In the genomic region with DNA sequence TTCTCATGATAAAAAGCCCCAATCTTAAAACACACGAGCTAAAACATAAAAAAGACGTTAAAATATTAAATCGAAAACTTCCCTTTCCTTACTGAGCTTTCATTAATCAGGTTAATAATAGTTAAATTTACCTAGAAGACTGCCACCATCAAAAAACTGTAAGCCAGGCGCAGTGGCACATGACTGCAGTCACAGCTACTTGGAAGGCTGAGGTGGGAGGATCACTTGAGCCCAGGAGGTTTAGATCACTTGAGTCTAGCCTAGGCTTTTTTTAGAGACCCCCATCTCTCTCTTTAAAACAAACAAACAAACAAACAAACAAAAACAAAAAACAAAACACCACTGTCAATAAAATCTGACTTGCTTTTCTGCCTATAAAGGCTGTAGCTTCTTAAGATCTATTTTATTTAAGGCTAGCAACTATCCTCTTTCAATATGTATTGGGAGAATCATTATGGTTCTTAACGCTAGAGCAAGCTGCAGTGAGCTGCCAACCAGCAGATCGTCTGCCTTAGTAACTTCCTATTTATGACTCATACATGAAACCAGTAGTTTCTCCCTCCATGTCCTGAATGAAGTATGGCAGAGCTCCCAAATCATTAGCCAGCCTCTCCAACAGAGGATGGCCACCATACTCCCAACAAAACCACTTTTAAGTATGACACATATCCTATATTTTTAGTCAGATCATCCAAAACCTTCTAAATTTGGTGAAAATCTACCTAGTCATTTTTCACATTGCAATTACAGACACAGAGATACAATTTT, we compare ENCODE assay signal across 8 cellular contexts.
A peak's percentile ranks its signal among the peaks of the same experiment; 100 is the strongest.
DNase-seq lines count a peak whose midpoint lies in the region; ATAC-seq and TF ChIP-seq lines count a peak whose summit lies in the region.

No MANE protein-coding gene starts in this region.

- H3K27me3 Mint-ChIP-seq in effector memory CD8-positive, alpha-beta T cell = no peaks in the 10 kb centered on the region

- H3K9me3 ChIP-seq in sigmoid colon (no peaks in the 10 kb centered on the region), tibial nerve (peaks cover 0 to 5% (median 0%) of the 10 kb centered on the region in 4 donors)

- no peak for TF ChIP-seq POLR2A in sigmoid colon (IDR thresholded peaks at IDR 0.05)
- TF ChIP-seq POLR2A in tibial nerve (IDR thresholded peaks at IDR 0.05) = no peak

- TF ChIP-seq CTCF in sigmoid colon (IDR thresholded peaks at IDR 0.05) (no peak), tibial nerve (IDR thresholded peaks at IDR 0.05) (no peak)

- WGBS in sigmoid colon, 2 donors = 69 to 77% methylated on average over 6 of the region's 6 CpGs
- WGBS in tibial nerve, 2 donors = 66 to 69% methylated on average over 6 of the region's 6 CpGs

- peak; percentile 97 for ATAC-seq in GM18499 (IDR thresholded peaks at IDR 0.05; ENCODE audit: insufficient read depth, unreplicated experiment)
- peak; percentile 79 for ATAC-seq in HG02885 (IDR thresholded peaks at IDR 0.05; ENCODE audit: poor library complexity, unreplicated experiment)
- peak; percentile 53 for ATAC-seq in effector memory CD8-positive, alpha-beta T cell (replicated peaks)
- ATAC-seq in sciatic nerve = peak; percentile 65

- H3K27me3 ChIP-seq in sigmoid colon (no peaks in the 10 kb centered on the region), tibial nerve (no peaks in the 10 kb centered on the region)

- peaks cover 22 to 40% of the 10 kb centered on the region in 2 donors for H3K4me1 Mint-ChIP-seq in effector memory CD8-positive, alpha-beta T cell (ENCODE audit: low read depth in 2 of 2)

- peak; percentile 78 for DNase-seq in AG08396 (ENCODE audit: low spot score)
- peak; percentile 64 for DNase-seq in NCI-H69 (lab: John Stamatoyannopoulos, UW)
- DNase-seq in effector memory CD8-positive, alpha-beta T cell = no peak
- no peak for DNase-seq in sciatic nerve (ENCODE audit: low spot score)
- no peak for DNase-seq in sigmoid colon
- no peak for DNase-seq in tibial nerve (ENCODE audit: low spot score in 2 of 2)

- TF ChIP-seq EP300 in sigmoid colon (IDR thresholded peaks at IDR 0.05) (no peak), tibial nerve (IDR thresholded peaks at IDR 0.05) (no peak)

- H3K4me1 ChIP-seq in sigmoid colon (peaks cover 0 to 34% (median 29%) of the 10 kb centered on the region in 4 donors), tibial nerve (peaks cover 0 to 30% (median 12%) of the 10 kb centered on the region in 4 donors)

- H3K27ac Mint-ChIP-seq in effector memory CD8-positive, alpha-beta T cell = peak overlapping the region; percentile 61 to 83

- H3K4me3 ChIP-seq in sigmoid colon (no peak overlapping the region), tibial nerve (no peak overlapping the region)

- H3K36me3 Mint-ChIP-seq in effector memory CD8-positive, alpha-beta T cell (ENCODE audit: insufficient read depth) = no peaks in the 10 kb centered on the region

- no peaks in the 10 kb centered on the region for H3K9me3 Mint-ChIP-seq in effector memory CD8-positive, alpha-beta T cell

- H3K4me3 Mint-ChIP-seq in effector memory CD8-positive, alpha-beta T cell = peak overlapping the region in 1 of 2 donors; percentile 52

- intact Hi-C loops in sciatic nerve (cut with DNase I) (no loop called here), sigmoid colon (cut with DNase I) (no loop called here)

- H3K27ac ChIP-seq in sigmoid colon (no peak overlapping the region), tibial nerve (no peak overlapping the region)

- H3K36me3 ChIP-seq in sigmoid colon (no peaks in the 10 kb centered on the region), tibial nerve (peaks cover 0 to 7% (median 0%) of the 10 kb centered on the region in 3 donors)

Comparison
In these comparisons a context has a peak if more than half of its experiments do, and no peak if none do; other contexts are left out.
1. DNase-seq: peak in AG08396 (single experiment) and NCI-H69 (single experiment); none in effector memory CD8-positive, alpha-beta T cell (0 of 3), sciatic nerve (single experiment), sigmoid colon (single experiment) and tibial nerve (0 of 2).
2. Peak in every context shown above with its lines, with median percentiles within 50 percentile points of each other: ATAC-seq.